ENCODE assay signal across 11 cellular contexts in the genomic region with DNA sequence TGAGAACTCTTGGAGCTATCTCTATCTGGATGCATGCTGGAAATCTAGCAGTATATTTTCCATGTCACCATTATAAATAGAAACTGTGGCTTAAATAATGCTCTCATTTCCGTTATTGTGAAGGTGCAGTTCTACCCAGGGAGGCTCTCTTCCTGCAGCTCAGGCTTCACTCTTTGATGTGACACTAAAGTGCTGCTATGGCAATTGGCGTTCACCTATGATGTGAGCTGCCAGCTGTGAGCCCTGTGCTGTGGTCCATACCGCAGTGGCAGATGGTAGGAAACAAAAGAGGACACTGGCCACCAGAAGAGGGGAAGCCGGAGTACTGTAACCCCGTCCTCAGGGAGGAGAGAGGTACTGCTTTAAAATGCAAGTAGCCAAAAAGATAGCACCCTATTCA. TPM values are rescaled to one million over a fixed set of nuclear protein-coding genes. Genes with fewer than 3 reads are reported as not detected.
A peak's percentile ranks its signal among the peaks of the same experiment; 100 is the strongest.
DNase-seq lines count a peak whose midpoint lies in the region; ATAC-seq, FAIRE-seq and TF ChIP-seq lines count a peak whose summit lies in the region.
"Had no signal": no experiment of that assay in that cellular context is flagged by ENCODE, and none has a peak within 500 bp of the region (broad histone marks: within the 10 kb centered on the region; RNA-seq: fewer than 3 reads in every experiment).

No MANE protein-coding gene starts in this region.

- H3K36me3 ChIP-seq in BLaER1 treated with 17β-estradiol and CSF1 and Interleukin-3, amounts not matched to agents 10 nM and 100 nM = no peaks in the 10 kb centered on the region
- no peaks in the 10 kb centered on the region for H3K36me3 ChIP-seq in GM12878 (ENCODE audit: control insufficient read depth in 2 of 2, insufficient read depth in 2 of 2, low read length in 1 of 2)
- H3K36me3 ChIP-seq: neural progenitor cell had no signal

- TF ChIP-seq EP300 in GM12878 (IDR thresholded peaks at IDR 0.05; ENCODE audit: borderline replicate concordance in 1 of 2, control insufficient read depth in 1 of 2, low read depth in 2 of 2, low read length in 2 of 2) = no peak

- TF ChIP-seq POLR2A in GM12891 (IDR thresholded peaks at IDR 0.05; ENCODE audit: low read depth, low read length) = no peak
- no peak for TF ChIP-seq POLR2A in GM12878 (IDR thresholded peaks at IDR 0.05; ENCODE audit: low read depth, low read length)

- peak overlapping the region; percentile 29 to 71 (median 57); a peak in 21 of 22 replicates for H3K4me2 ChIP-seq in BLaER1 treated with 17β-estradiol and CSF1 and Interleukin-3, amounts not matched to agents 10 nM and 100 nM
- no peak overlapping the region for H3K4me2 ChIP-seq in GM12878 (ENCODE audit: control insufficient read depth, insufficient read depth)
- H3K4me2 ChIP-seq: neural progenitor cell had no signal

- no peaks in the 10 kb centered on the region for H3K79me2 ChIP-seq in GM12878 (ENCODE audit: control insufficient read depth, insufficient read depth, low read length)

- SMC1A ChIA-PET in GM12878 (lab: Charles Lee; ENCODE audit: uncharacterized antibody, unreplicated experiment) = no interaction called here

- H3K4me3 ChIP-seq in BLaER1 treated with 17β-estradiol and CSF1 and Interleukin-3, amounts not matched to agents 10 nM and 100 nM = peak overlapping the region in 1 of 10 experiments; percentile 14; a peak in 1 of 20 replicates
- no peak overlapping the region for H3K4me3 ChIP-seq in GM12878
- H3K4me3 ChIP-seq: neural progenitor cell had no signal

- FAIRE-seq in GM12891 (lab: Jason Lieb, UNC) (peak; percentile 54), GM12878 (lab: Jason Lieb, UNC) (no peak)

- no peak for TF ChIP-seq CTCF in GM12878 (IDR thresholded peaks at IDR 0.05 in 2 of 3, conservative IDR thresholded peaks at IDR 0.05 in 1 of 3; ENCODE audit: control insufficient read depth in 2 of 3, extremely low read depth in 1 of 3, insufficient read depth in 1 of 3, low read depth in 3 of 3, low read length in 3 of 3)

- peak overlapping the region; percentile 90 for H3K4me3 Mint-ChIP-seq in T-helper 17 cell
- H3K4me3 Mint-ChIP-seq: neural progenitor cell had no signal

- in situ Hi-C loops in GM12878 (cut with MboI) = loop anchor here (5.0 kb wide), 1 partner anchor 422 kb away; no protein-coding TSS in a partner anchor

- H3K36me3 Mint-ChIP-seq in T-helper 17 cell (ENCODE audit: low read depth) = no peaks in the 10 kb centered on the region

- intact Hi-C loops in GM12878 (cut with micrococcal nuclease; ENCODE audit: unreplicated experiment) = no loop called here

- no peaks in the 10 kb centered on the region for H3K27me3 Mint-ChIP-seq in T-helper 17 cell

- DNase-seq in GM12891 (ENCODE audit: insufficient read length, low spot score) = no peak
- no peak for DNase-seq in T-helper 17 cell
- peak; percentile 5 for DNase-seq in GM12878 (ENCODE audit: low read depth, low spot score)
- DNase-seq in DMS153 treated with DMSO at 0.1 percent for 48 hours (lab: John Stamatoyannopoulos, UW; ENCODE audit: unreplicated experiment) = no peak
- no peak for DNase-seq in superior temporal gyrus (ENCODE audit: extremely low spot score)
- DNase-seq in cerebellar nuclear complex (lab: John Stamatoyannopoulos, UW) = no peak
- no peak for DNase-seq in hepatic stellate cell (ENCODE audit: low spot score)
- DNase-seq: EL, NCI-H2107 had no signal

- 2% methylated on average over 3 of the region's 5 CpGs for WGBS in GM12878 (ENCODE audit: insufficient coverage, insufficient replicate concordance, low lambda C conversion rate, missing lambda C conversion rate)

- ATAC-seq in T-helper 17 cell = peak; percentile 96
- ATAC-seq in GM12878 = no peak

- peaks cover 18 to 31% (median 24%) of the 10 kb centered on the region in 10 experiments; a peak in 19 of 20 replicates for H3K4me1 ChIP-seq in BLaER1 treated with 17β-estradiol and CSF1 and Interleukin-3, amounts not matched to agents 10 nM and 100 nM
- H3K4me1 ChIP-seq in GM12878 (ENCODE audit: control insufficient read depth, insufficient read depth, low read length) = no peaks in the 10 kb centered on the region
- H3K4me1 ChIP-seq: neural progenitor cell had no signal

- H3K27ac Mint-ChIP-seq in T-helper 17 cell = peak overlapping the region; percentile 93
- H3K27ac Mint-ChIP-seq: neural progenitor cell had no signal

- peaks cover 20% of the 10 kb centered on the region for H3K4me1 Mint-ChIP-seq in T-helper 17 cell
- H3K4me1 Mint-ChIP-seq: neural progenitor cell had no signal

- peak overlapping the region in 3 of 11 experiments; percentile 19 to 59 (median 33); a peak in 4 of 22 replicates for H3K9ac ChIP-seq in BLaER1 treated with 17β-estradiol and CSF1 and Interleukin-3, amounts not matched to agents 10 nM and 100 nM
- no peak overlapping the region for H3K9ac ChIP-seq in GM12878 (ENCODE audit: control insufficient read depth, insufficient read depth, low read length)
- H3K9ac ChIP-seq: neural progenitor cell had no signal

- RAD21 ChIA-PET in GM12878 (lab: Charles Lee; ENCODE audit: unreplicated experiment) = no interaction called here

- no TSS peak for BruUV-seq in GM12878 (replicated peaks; lab: Mats Ljungman, UMichigan)

- peaks cover 27 to 53% (median 46%) of the 10 kb centered on the region in 11 experiments for H3K9me3 ChIP-seq in BLaER1 treated with 17β-estradiol and CSF1 and Interleukin-3, amounts not matched to agents 10 nM and 100 nM (replicated peaks in 1 of 11)
- H3K9me3 ChIP-seq in T-helper 17 cell (ENCODE audit: control insufficient read depth, low read length, poor library complexity, severe bottlenecking) (no peaks in the 10 kb centered on the region), GM12878 (replicated peaks; ENCODE audit: control insufficient read depth, insufficient read depth, low read length) (no peaks in the 10 kb centered on the region; the same call in 2 of the 3 replicates)

- CTCF ChIA-PET in GM12878 (lab: Yijun Ruan, JAX) = no interaction called here

- TF ChIP-seq RAD21 in GM12878 (IDR thresholded peaks at IDR 0.05; ENCODE audit: insufficient read depth, low read depth, low read length) = no peak

- no peaks in the 10 kb centered on the region for H3K27me3 ChIP-seq in BLaER1 treated with 17β-estradiol and CSF1 and Interleukin-3, amounts not matched to agents 10 nM and 100 nM
- H3K27me3 ChIP-seq in GM12878 (replicated peaks in 1 of 2; ENCODE audit: control insufficient read depth in 2 of 2, insufficient read depth in 2 of 2, low read length in 1 of 2) = no peaks in the 10 kb centered on the region
- H3K27me3 ChIP-seq: neural progenitor cell had no signal

- no peak overlapping the region for H2AFZ ChIP-seq in GM12878 (ENCODE audit: control insufficient read depth, low read depth, low read length)
- H2AFZ ChIP-seq: neural progenitor cell had no signal

- H4K20me1 ChIP-seq in BLaER1 treated with 17β-estradiol and CSF1 and Interleukin-3, amounts not matched to agents 10 nM and 100 nM = no peaks in the 10 kb centered on the region
- H4K20me1 ChIP-seq in GM12878 (ENCODE audit: control insufficient read depth, insufficient read depth) = no peaks in the 10 kb centered on the region

- peak overlapping the region in 7 of 11 experiments; percentile 22 to 76 (median 51); a peak in 12 of 22 replicates for H3K27ac ChIP-seq in BLaER1 treated with 17β-estradiol and CSF1 and Interleukin-3, amounts not matched to agents 10 nM and 100 nM
- no peak overlapping the region for H3K27ac ChIP-seq in GM12878 (ENCODE audit: control insufficient read depth, insufficient read depth)
- H3K27ac ChIP-seq: neural progenitor cell had no signal

- POLR2A ChIA-PET in GM12878 (lab: Charles Lee) = no interaction called here

TF ChIP-seq in GM12891, 5 proteins besides CTCF, POLR2A, EP300 and RAD21:
- no peak for TF ChIP-seq SPI1 (IDR thresholded peaks at IDR 0.05; ENCODE audit: low read depth, low read length)
- no peak for TF ChIP-seq POU2F2 (IDR thresholded peaks at IDR 0.05; ENCODE audit: low read depth, low read length)
- TF ChIP-seq TAF1 (IDR thresholded peaks at IDR 0.05; ENCODE audit: low read depth, low read length) = no peak
- TF ChIP-seq PAX5 (IDR thresholded peaks at IDR 0.05; ENCODE audit: insufficient read depth, low read length, severe bottlenecking) = no peak
- no peak for TF ChIP-seq POLR2AphosphoS5 (IDR thresholded peaks at IDR 0.05; ENCODE audit: low read depth, low read length)
TF ChIP-seq in GM12891: peak in this region for 0.

TF ChIP-seq in GM12878, 131 proteins besides CTCF, POLR2A, EP300 and RAD21 (continues in another document):
- TF ChIP-seq, protein P1, sequence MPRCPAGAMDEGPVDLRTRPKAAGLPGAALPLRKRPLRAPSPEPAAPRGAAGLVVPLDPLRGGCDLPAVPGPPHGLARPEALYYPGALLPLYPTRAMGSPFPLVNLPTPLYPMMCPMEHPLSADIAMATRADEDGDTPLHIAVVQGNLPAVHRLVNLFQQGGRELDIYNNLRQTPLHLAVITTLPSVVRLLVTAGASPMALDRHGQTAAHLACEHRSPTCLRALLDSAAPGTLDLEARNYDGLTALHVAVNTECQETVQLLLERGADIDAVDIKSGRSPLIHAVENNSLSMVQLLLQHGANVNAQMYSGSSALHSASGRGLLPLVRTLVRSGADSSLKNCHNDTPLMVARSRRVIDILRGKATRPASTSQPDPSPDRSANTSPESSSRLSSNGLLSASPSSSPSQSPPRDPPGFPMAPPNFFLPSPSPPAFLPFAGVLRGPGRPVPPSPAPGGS (IDR thresholded peaks at IDR 0.05; ENCODE audit: borderline replicate concordance, insufficient read depth, low read depth, low read length, poor library complexity, severe bottlenecking) = no peak
- no peak for TF ChIP-seq YY1 (IDR thresholded peaks at IDR 0.05; ENCODE audit: low read depth, low read length)
- TF ChIP-seq NR2C1 (IDR thresholded peaks at IDR 0.05) = no peak
- no peak for TF ChIP-seq SPI1 (IDR thresholded peaks at IDR 0.05; ENCODE audit: borderline replicate concordance, insufficient read depth, low read depth, low read length)

RNA-seq across cellular contexts. Expression of a gene that starts 40.6 kb away (rescaled TPM):
- 0.59 TPM for polyA plus RNA-seq in GM12891 (2012; ENCODE audit: low read depth, missing spikeins)
- total RNA-seq in T-helper 17 cell (1 to 10 TPM; 1.5 to 1.9 TPM), GM12878 (2014; rRNA removed) (0.40 and 0.54 TPM in 2 replicates), GM12878 (2014; rRNA removed; fragmentation: Illumina TruSeq; extraction: Trizol) (0.40 and 0.55 TPM in 2 replicates), GM12878 (2021) (0.16 and 0.23 TPM in 2 replicates)
- 0.54 and 1.2 TPM in 2 replicates for total RNA-seq in GM12878 (2013; cell fraction: nucleolus; rRNA removed)
- polyA plus RNA-seq in GM12878 (2011; ENCODE audit: low read depth) = 0.28 TPM
- polyA plus RNA-seq in GM12878 (2011; rRNA removed) (0.41 and 0.68 TPM in 2 replicates), GM12878 (2014; fragmentation: Illumina TruSeq; extraction: Trizol) (0.24 and 0.32 TPM in 2 replicates), GM12878 (2014; fragmentation: Nextera tagmentation; extraction: Ambion mirVana) (under 1 TPM; 0.11 to 0.13 TPM), GM12878 (2014; rRNA removed) (0.11 and 0.13 TPM in 2 replicates), GM12878 (2016; fragmentation: Nextera tagmentation; extraction: Ambion mirVana) (under 1 TPM in 1 of 2 experiments, not detected in 1; 0.28 TPM)
- polyA plus RNA-seq in GM12878 (2011; cell fraction: cytosol; rRNA removed) = 0.17 and 0.18 TPM in 2 replicates
- 0.20 and 0.22 TPM in 2 replicates for polyA plus RNA-seq in GM12878 (2011; cell fraction: nucleus; rRNA removed)
- 0.55 and 0.73 TPM in 2 replicates for polyA plus RNA-seq in GM12878 (2012)
- 0.26 and 0.44 TPM in 2 replicates for polyA minus RNA-seq in GM12878 (2011; rRNA and poly(A)+ RNA removed)
- polyA minus RNA-seq in GM12878 (2011; cell fraction: cytosol; rRNA and poly(A)+ RNA removed) = not detected in 2 replicates
- polyA minus RNA-seq in GM12878 (2011; cell fraction: nucleus; rRNA and poly(A)+ RNA removed) = 0.24 and 0.38 TPM in 2 replicates
